Comparison of ENCODE assay signal across 29 cellular contexts in genomic region chr17:73609078-73609477, GRCh38.
"Had no signal": no experiment of that assay in that cellular context is flagged by ENCODE, and none has a peak within 500 bp of the region (broad histone marks: within the 10 kb centered on the region; RNA-seq: fewer than 3 reads in every experiment).

No MANE protein-coding gene starts in this region.

- H3K27ac ChIP-seq: breast epithelium, prostate gland, skin epidermis, testis, transverse colon had no signal

- H3K9me3 Mint-ChIP-seq: activated B cell treated with CpG ODN at 0.5 μM for 24 hours; activated naive CD8-positive, alpha-beta T cell treated with anti-CD3 and anti-CD28 coated beads, Interleukin-2, amount 50 U/mL, for 24 hours; central memory CD8-positive, alpha-beta T cell; dendritic cell treated with granulocyte-macrophage colony-stimulating factor and Interleukin-4, amounts not matched to agents 40 ng/mL and 50 ng/mL, for 4 days; endodermal cell; T-helper 2 cell treated with Interferon-gamma antibody and Interleukin-4, amounts not matched to agents 5 μg/mL and 100 μg/mL, for 36 hours had no signal

- H3K9me3 ChIP-seq: breast epithelium, prostate gland, testis, transverse colon had no signal

- ATAC-seq: activated naive CD8-positive, alpha-beta T cell treated with anti-CD3 and anti-CD28 coated beads, Interleukin-2, amount 50 U/mL, for 24 hours; esophagus mucosa; left cardiac atrium; sciatic nerve; stimulated activated naive CD8-positive, alpha-beta T cell treated with anti-CD3 and anti-CD28 coated beads, Interleukin-15, Interleukin-2, amounts not matched to agents 100 U/mL and 50 U/mL, for 24 hours had no signal

- H3K36me3 ChIP-seq: breast epithelium, prostate gland, transverse colon had no signal

- H3K27me3 Mint-ChIP-seq: activated B cell treated with CpG ODN at 0.5 μM for 24 hours; activated naive CD8-positive, alpha-beta T cell treated with anti-CD3 and anti-CD28 coated beads, Interleukin-2, amount 50 U/mL, for 24 hours; dendritic cell treated with granulocyte-macrophage colony-stimulating factor and Interleukin-4, amounts not matched to agents 40 ng/mL and 50 ng/mL, for 4 days had no signal

- H3K4me1 ChIP-seq: breast epithelium, prostate gland, testis, transverse colon had no signal

- DNase-seq: activated B cell treated with CpG ODN at 0.5 μM for 24 hours; activated CD8-positive, alpha-beta memory T cell treated with anti-CD3 and anti-CD28 coated beads, Interleukin-2, amount 50 U/mL, for 4 hours; activated gamma-delta T cell; activated naive CD4-positive, alpha-beta T cell treated with anti-CD3 and anti-CD28 coated beads, Interleukin-2, amount 50 U/mL, for 16 hours; activated naive CD8-positive, alpha-beta T cell treated with anti-CD3 and anti-CD28 coated beads, Interleukin-2, amount 50 U/mL, for 24 hours; activated T-cell treated with anti-CD3 and anti-CD28 coated beads, Interleukin-2, amount 50 U/mL, for 1 hour; amygdala; endodermal cell; foreskin fibroblast; head of caudate nucleus; hippocampal formation; left cardiac atrium; mammary epithelial cell; midbrain; retina; stimulated activated CD4-positive, alpha-beta T cell treated with anti-CD3 and anti-CD28 coated beads, Interleukin-12 subunit alpha, Interleukin-12 subunit beta, amount 100 ng/mL, for 4 hours; stimulated activated CD4-positive, alpha-beta T cell treated with anti-CD3 and anti-CD28 coated beads, Interleukin-4, amount 100 ng/mL, for 1 hour; stimulated activated naive CD8-positive, alpha-beta T cell treated with anti-CD3 and anti-CD28 coated beads, Interleukin-15, Interleukin-2, amounts not matched to agents 100 U/mL and 50 U/mL, for 24 hours; T-helper 1 cell; testis; transverse colon had no signal

- H3K4me1 Mint-ChIP-seq: activated naive CD8-positive, alpha-beta T cell treated with anti-CD3 and anti-CD28 coated beads, Interleukin-2, amount 50 U/mL, for 24 hours had no signal

- H3K4me3 ChIP-seq: breast epithelium, prostate gland, skin epidermis, testis, transverse colon had no signal

- H3K27ac Mint-ChIP-seq: activated B cell treated with CpG ODN at 0.5 μM for 24 hours; activated naive CD8-positive, alpha-beta T cell treated with anti-CD3 and anti-CD28 coated beads, Interleukin-2, amount 50 U/mL, for 24 hours; dendritic cell treated with granulocyte-macrophage colony-stimulating factor and Interleukin-4, amounts not matched to agents 40 ng/mL and 50 ng/mL, for 4 days; endodermal cell; T-helper 2 cell treated with Interferon-gamma antibody and Interleukin-4, amounts not matched to agents 5 μg/mL and 100 μg/mL, for 36 hours had no signal

- H3K27me3 ChIP-seq: testis, transverse colon had no signal

- H3K4me3 Mint-ChIP-seq: activated B cell treated with CpG ODN at 0.5 μM for 24 hours; activated naive CD8-positive, alpha-beta T cell treated with anti-CD3 and anti-CD28 coated beads, Interleukin-2, amount 50 U/mL, for 24 hours; central memory CD8-positive, alpha-beta T cell; dendritic cell treated with granulocyte-macrophage colony-stimulating factor and Interleukin-4, amounts not matched to agents 40 ng/mL and 50 ng/mL, for 4 days; endodermal cell; T-helper 2 cell treated with Interferon-gamma antibody and Interleukin-4, amounts not matched to agents 5 μg/mL and 100 μg/mL, for 36 hours had no signal
